Comparison of ENCODE assay signal across 15 cellular contexts in genomic region chr10:804191-804781, GRCh38.
DNase-seq lines count a peak whose midpoint lies in the region; ATAC-seq and TF ChIP-seq lines count a peak whose summit lies in the region.
"Had no signal": no experiment of that assay in that cellular context is flagged by ENCODE, and none has a peak within 500 bp of the region (broad histone marks: within the 10 kb centered on the region; RNA-seq: fewer than 3 reads in every experiment).

No MANE protein-coding gene starts in this region.

- H3K27me3 ChIP-seq in OCI-LY1 (ENCODE audit: insufficient read depth, low read length), result no peaks in the 10 kb centered on the region
- H3K27me3 ChIP-seq in BE2C, result no peaks in the 10 kb centered on the region
- H3K27me3 ChIP-seq in neural progenitor cell, result no peaks in the 10 kb centered on the region
- H3K27me3 ChIP-seq: body of pancreas, esophagus muscularis mucosa, pancreas had no signal

- DNase-seq in Calu3 (no peak), ecto neural progenitor cell (ENCODE audit: low spot score) (peak; percentile 61), nephron progenitor cell (peak; percentile 72), BE2C (no peak), neural progenitor cell (ENCODE audit: low spot score) (no peak)
- DNase-seq: activated naive CD4-positive, alpha-beta T cell treated with Interleukin-2 at 50 U/mL for 16 hours; body of pancreas; NCI-H1930; NCI-H510A treated with DMSO at 0.1 percent for 48 hours; trophoblast cell had no signal

- H2AFZ ChIP-seq in OCI-LY1 (ENCODE audit: low read length) (no peak overlapping the region), neural progenitor cell (replicated peaks) (no peak overlapping the region)

- ATAC-seq in HG03378 (IDR thresholded peaks at IDR 0.05; ENCODE audit: unreplicated experiment) (no peak), HG02642 (IDR thresholded peaks at IDR 0.05; ENCODE audit: poor library complexity, unreplicated experiment) (no peak)
- ATAC-seq: body of pancreas had no signal

- peaks cover 15% of the 10 kb centered on the region for H3K4me1 ChIP-seq in OCI-LY1 (ENCODE audit: insufficient read depth, low read length, severe bottlenecking)
- no peaks in the 10 kb centered on the region for H3K4me1 ChIP-seq in BE2C
- H3K4me1 ChIP-seq in neural progenitor cell, result no peaks in the 10 kb centered on the region
- H3K4me1 ChIP-seq: body of pancreas, pancreas had no signal

- H3K36me3 Mint-ChIP-seq in Calu3 (ENCODE audit: insufficient read depth, unreplicated experiment), result peaks cover 81% of the 10 kb centered on the region
- H3K36me3 Mint-ChIP-seq in nephron progenitor cell (ENCODE audit: low read depth), result peaks cover 48% of the 10 kb centered on the region
- H3K36me3 Mint-ChIP-seq in neural progenitor cell, result peaks cover 16% of the 10 kb centered on the region

- H3K27me3 Mint-ChIP-seq in Calu3 (ENCODE audit: unreplicated experiment) (no peaks in the 10 kb centered on the region), nephron progenitor cell (ENCODE audit: low read depth, poor library complexity) (peaks cover 3% of the 10 kb centered on the region), neural progenitor cell (ENCODE audit: insufficient read depth, low read depth) (peaks cover 5% of the 10 kb centered on the region)

- H3K4me3 Mint-ChIP-seq in Calu3 (ENCODE audit: low read depth, unreplicated experiment) (no peak overlapping the region), nephron progenitor cell (no peak overlapping the region), neural progenitor cell (no peak overlapping the region)

- H3K79me2 ChIP-seq in OCI-LY1 (ENCODE audit: insufficient read depth, low read length) (no peaks in the 10 kb centered on the region), neural progenitor cell (ENCODE audit: low read depth) (no peaks in the 10 kb centered on the region)

- H3K9ac ChIP-seq in OCI-LY1 (ENCODE audit: low read length) (no peak overlapping the region; the same call in 1 of the 2 replicates), neural progenitor cell (no peak overlapping the region)

- CTCF ChIA-PET in Calu3 (lab: Charles Lee), result no interaction called here

- no peaks in the 10 kb centered on the region for H3K4me1 Mint-ChIP-seq in Calu3 (ENCODE audit: low read depth, unreplicated experiment)
- H3K4me1 Mint-ChIP-seq in nephron progenitor cell, result peaks cover 30% of the 10 kb centered on the region
- H3K4me1 Mint-ChIP-seq in neural progenitor cell, result no peaks in the 10 kb centered on the region

- no peaks in the 10 kb centered on the region for H4K20me1 ChIP-seq in OCI-LY1 (ENCODE audit: insufficient read depth, low read length)
- no peaks in the 10 kb centered on the region for H4K20me1 ChIP-seq in neural progenitor cell (ENCODE audit: low read depth)

- BruUV-seq in Calu3 (replicated peaks; lab: Mats Ljungman, UMichigan), result no TSS peak

- H3K9me2 ChIP-seq in OCI-LY1 (ENCODE audit: low read depth, low read length), result no peaks in the 10 kb centered on the region

- H3K27ac ChIP-seq in OCI-LY1 (ENCODE audit: low read depth, low read length, poor library complexity, severe bottlenecking), result peak overlapping the region; percentile 45
- no peak overlapping the region for H3K27ac ChIP-seq in neural progenitor cell
- H3K27ac ChIP-seq: body of pancreas, esophagus muscularis mucosa, pancreas had no signal

- H3K27ac Mint-ChIP-seq in Calu3 (ENCODE audit: unreplicated experiment), result peak overlapping the region; percentile 60
- H3K27ac Mint-ChIP-seq in nephron progenitor cell, result no peak overlapping the region
- no peak overlapping the region for H3K27ac Mint-ChIP-seq in neural progenitor cell

- intact Hi-C loops in Calu3 (cut with micrococcal nuclease; ENCODE audit: unreplicated experiment), result no loop called here

- H3K9me3 Mint-ChIP-seq in Calu3 (ENCODE audit: low read depth, unreplicated experiment), result peaks cover 1% of the 10 kb centered on the region
- peaks cover 22% of the 10 kb centered on the region for H3K9me3 Mint-ChIP-seq in nephron progenitor cell
- peaks cover 11% of the 10 kb centered on the region for H3K9me3 Mint-ChIP-seq in neural progenitor cell

- H3K4me3 ChIP-seq in OCI-LY1 (ENCODE audit: low read depth, low read length, poor library complexity, severe bottlenecking), result no peak overlapping the region
- no peak overlapping the region for H3K4me3 ChIP-seq in BE2C (ENCODE audit: low read depth, low read length)
- H3K4me3 ChIP-seq in neural progenitor cell, result no peak overlapping the region
- H3K4me3 ChIP-seq: body of pancreas, esophagus muscularis mucosa, pancreas had no signal

- H3K4me2 ChIP-seq in OCI-LY1 (ENCODE audit: low read length), result 0 out of 2 replicates have a peak overlapping the region, but pooled peaks have one; percentile 7
- H3K4me2 ChIP-seq in neural progenitor cell, result no peak overlapping the region

- H3K9me3 ChIP-seq in OCI-LY1 (ENCODE audit: low read length) (peaks cover under 1% of the 10 kb centered on the region; the same call in 1 of the 2 replicates), BE2C (no peaks in the 10 kb centered on the region), neural progenitor cell (ENCODE audit: low read depth) (peaks cover 3% of the 10 kb centered on the region)
- H3K9me3 ChIP-seq: body of pancreas, esophagus muscularis mucosa, pancreas had no signal

- no peak for TF ChIP-seq CTCF in Calu3 (IDR thresholded peaks at IDR 0.05; ENCODE audit: unreplicated experiment)
- TF ChIP-seq CTCF in OCI-LY1 (IDR thresholded peaks at IDR 0.05; ENCODE audit: low read length), result no peak
- TF ChIP-seq CTCF in nephron progenitor cell (IDR thresholded peaks at IDR 0.05), result no peak
- no peak for TF ChIP-seq CTCF in BE2C (IDR thresholded peaks at IDR 0.05; ENCODE audit: low read depth, low read length)
- TF ChIP-seq CTCF in neural progenitor cell (IDR thresholded peaks at IDR 0.05), result no peak

- H3K36me3 ChIP-seq in OCI-LY1 (ENCODE audit: insufficient read depth, low read length) (peaks cover 25% of the 10 kb centered on the region), BE2C (peaks cover 30% of the 10 kb centered on the region), neural progenitor cell (no peaks in the 10 kb centered on the region)

- H3F3A ChIP-seq in OCI-LY1 (ENCODE audit: insufficient read depth, low read length), result no peaks in the 10 kb centered on the region
- H3F3A ChIP-seq in neural progenitor cell (ENCODE audit: low read depth), result no peaks in the 10 kb centered on the region

Comparison
In these comparisons a context has a peak if more than half of its experiments do, and no peak if none do; other contexts are left out.
1. DNase-seq: peak in ecto neural progenitor cell (single experiment) and nephron progenitor cell (single experiment); none in Calu3 (single experiment), BE2C (single experiment) and neural progenitor cell (single experiment).